ENCODE assay signal across 1 cellular context in genomic region chr7:130925136-130925794, GRCh38.
TF ChIP-seq lines count a peak whose summit lies in the region.

No MANE protein-coding gene starts in this region.

TF ChIP-seq in K562, 482 proteins besides CTCF, POLR2A, EP300 and RAD21 (continued from another document and continues in another):
- no peak for TF ChIP-seq TFAM (CRISPR knock-in tag; conservative IDR thresholded peaks at IDR 0.05)
- TF ChIP-seq PYGO2 (tag; IDR thresholded peaks at IDR 0.05), result no peak
- TF ChIP-seq ZNF197 (CRISPR knock-in tag; IDR thresholded peaks at IDR 0.05; ENCODE audit: low read depth), result no peak
- TF ChIP-seq SIN3B (IDR thresholded peaks at IDR 0.05; ENCODE audit: low read depth), result no peak
- TF ChIP-seq, protein P1, sequence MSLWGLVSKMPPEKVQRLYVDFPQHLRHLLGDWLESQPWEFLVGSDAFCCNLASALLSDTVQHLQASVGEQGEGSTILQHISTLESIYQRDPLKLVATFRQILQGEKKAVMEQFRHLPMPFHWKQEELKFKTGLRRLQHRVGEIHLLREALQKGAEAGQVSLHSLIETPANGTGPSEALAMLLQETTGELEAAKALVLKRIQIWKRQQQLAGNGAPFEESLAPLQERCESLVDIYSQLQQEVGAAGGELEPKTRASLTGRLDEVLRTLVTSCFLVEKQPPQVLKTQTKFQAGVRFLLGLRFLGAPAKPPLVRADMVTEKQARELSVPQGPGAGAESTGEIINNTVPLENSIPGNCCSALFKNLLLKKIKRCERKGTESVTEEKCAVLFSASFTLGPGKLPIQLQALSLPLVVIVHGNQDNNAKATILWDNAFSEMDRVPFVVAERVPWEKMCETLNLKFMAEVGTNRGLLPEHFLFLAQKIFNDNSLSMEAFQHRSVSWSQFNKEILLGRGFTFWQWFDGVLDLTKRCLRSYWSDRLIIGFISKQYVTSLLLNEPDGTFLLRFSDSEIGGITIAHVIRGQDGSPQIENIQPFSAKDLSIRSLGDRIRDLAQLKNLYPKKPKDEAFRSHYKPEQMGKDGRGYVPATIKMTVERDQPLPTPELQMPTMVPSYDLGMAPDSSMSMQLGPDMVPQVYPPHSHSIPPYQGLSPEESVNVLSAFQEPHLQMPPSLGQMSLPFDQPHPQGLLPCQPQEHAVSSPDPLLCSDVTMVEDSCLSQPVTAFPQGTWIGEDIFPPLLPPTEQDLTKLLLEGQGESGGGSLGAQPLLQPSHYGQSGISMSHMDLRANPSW (CRISPR knock-in tag; IDR thresholded peaks at IDR 0.05), result no peak
- TF ChIP-seq FOXJ2 (tag; IDR thresholded peaks at IDR 0.05), result no peak
- no peak for TF ChIP-seq ZNF3 (CRISPR knock-in tag; IDR thresholded peaks at IDR 0.05)
- TF ChIP-seq ARID2 (IDR thresholded peaks at IDR 0.05), result no peak
- TF ChIP-seq HSF4 (CRISPR knock-in tag; IDR thresholded peaks at IDR 0.05; ENCODE audit: borderline replicate concordance), result no peak
- TF ChIP-seq NR1H2 (CRISPR knock-in tag; IDR thresholded peaks at IDR 0.05), result no peak
- TF ChIP-seq L3MBTL2 (IDR thresholded peaks at IDR 0.05), result no peak; the same call in 1 of the 2 replicates
- TF ChIP-seq TCF15 (CRISPR knock-in tag; IDR thresholded peaks at IDR 0.05), result no peak
- no peak for TF ChIP-seq RFX5 (IDR thresholded peaks at IDR 0.05; ENCODE audit: low read depth, low read length)
- TF ChIP-seq CCNT2 (IDR thresholded peaks at IDR 0.05; ENCODE audit: borderline replicate concordance, extremely low read depth, insufficient read length, low read depth, low read length), result no peak
- peak; percentile 13; the same call in 1 of the 2 replicates for TF ChIP-seq KHSRP (IDR thresholded peaks at IDR 0.05)
- TF ChIP-seq FOXJ3 (CRISPR knock-in tag; IDR thresholded peaks at IDR 0.05), result no peak
- TF ChIP-seq ZNF384 (IDR thresholded peaks at IDR 0.05; ENCODE audit: low read depth, low read length), result no peak
- TF ChIP-seq, protein P2, sequence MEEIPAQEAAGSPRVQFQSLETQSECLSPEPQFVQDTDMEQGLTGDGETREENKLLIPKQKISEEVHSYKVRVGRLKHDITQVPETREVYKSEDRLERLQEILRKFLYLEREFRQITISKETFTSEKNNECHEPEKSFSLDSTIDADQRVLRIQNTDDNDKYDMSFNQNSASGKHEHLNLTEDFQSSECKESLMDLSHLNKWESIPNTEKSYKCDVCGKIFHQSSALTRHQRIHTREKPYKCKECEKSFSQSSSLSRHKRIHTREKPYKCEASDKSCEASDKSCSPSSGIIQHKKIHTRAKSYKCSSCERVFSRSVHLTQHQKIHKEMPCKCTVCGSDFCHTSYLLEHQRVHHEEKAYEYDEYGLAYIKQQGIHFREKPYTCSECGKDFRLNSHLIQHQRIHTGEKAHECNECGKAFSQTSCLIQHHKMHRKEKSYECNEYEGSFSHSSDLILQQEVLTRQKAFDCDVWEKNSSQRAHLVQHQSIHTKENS (CRISPR knock-in tag; IDR thresholded peaks at IDR 0.05), result no peak
- TF ChIP-seq MCM3 (IDR thresholded peaks at IDR 0.05), result no peak
- no peak for TF ChIP-seq RAD51 (IDR thresholded peaks at IDR 0.05; ENCODE audit: borderline replicate concordance, low read depth)
- no peak for TF ChIP-seq CBX2 (IDR thresholded peaks at IDR 0.05; ENCODE audit: insufficient read depth, low read length, poor library complexity, severe bottlenecking)
- TF ChIP-seq ZNF347 (CRISPR knock-in tag; IDR thresholded peaks at IDR 0.05; ENCODE audit: low read depth), result no peak
- no peak for TF ChIP-seq XRCC4 (IDR thresholded peaks at IDR 0.05; ENCODE audit: extremely low read depth, insufficient read depth, insufficient read length)
- TF ChIP-seq MXI1 (IDR thresholded peaks at IDR 0.05; ENCODE audit: low read depth, low read length), result no peak
- no peak for TF ChIP-seq PTRF (tag; IDR thresholded peaks at IDR 0.05)
- TF ChIP-seq, protein P3, sequence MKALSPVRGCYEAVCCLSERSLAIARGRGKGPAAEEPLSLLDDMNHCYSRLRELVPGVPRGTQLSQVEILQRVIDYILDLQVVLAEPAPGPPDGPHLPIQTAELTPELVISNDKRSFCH (CRISPR knock-in tag; IDR thresholded peaks at IDR 0.05), result no peak
- TF ChIP-seq, protein P3 (tag; IDR thresholded peaks at IDR 0.05), result no peak
- TF ChIP-seq ZNF507 (tag; conservative IDR thresholded peaks at IDR 0.05), result no peak
- TF ChIP-seq SLC30A9 (CRISPR knock-in tag; IDR thresholded peaks at IDR 0.05), result no peak
- TF ChIP-seq MXD1 (CRISPR knock-in tag; IDR thresholded peaks at IDR 0.05; ENCODE audit: borderline replicate concordance, poor library complexity, severe bottlenecking), result no peak
- TF ChIP-seq GTF3C2 (IDR thresholded peaks at IDR 0.05; ENCODE audit: borderline replicate concordance, extremely low read depth, insufficient read length), result no peak
- TF ChIP-seq RBM39 (optimal IDR thresholded peaks at IDR 0.05; ENCODE audit: low read depth, low read length), result no peak
- no peak for TF ChIP-seq E4F1 (CRISPR knock-in tag; IDR thresholded peaks at IDR 0.05; ENCODE audit: borderline replicate concordance)
- TF ChIP-seq JUN (IDR thresholded peaks at IDR 0.05; ENCODE audit: borderline replicate concordance, low read depth, low read length), result no peak
- no peak for TF ChIP-seq JUN (CRISPR knock-in tag; IDR thresholded peaks at IDR 0.05; ENCODE audit: borderline replicate concordance)
- TF ChIP-seq CC2D1A (IDR thresholded peaks at IDR 0.05), result no peak
- TF ChIP-seq ZNF586 (CRISPR knock-in tag; conservative IDR thresholded peaks at IDR 0.05), result no peak
- TF ChIP-seq TCF7L2 (IDR thresholded peaks at IDR 0.05; ENCODE audit: low read depth, low read length), result no peak
- 0 out of 2 replicates have a peak, but pooled peaks have one; percentile 18 for TF ChIP-seq SMARCC2 (IDR thresholded peaks at IDR 0.05; ENCODE audit: low read depth)
- TF ChIP-seq SMARCE1 (IDR thresholded peaks at IDR 0.05), result peak; percentile 76; the same call in 1 of the 2 replicates
- TF ChIP-seq HDAC3 (IDR thresholded peaks at IDR 0.05; ENCODE audit: borderline replicate concordance, partially characterized antibody), result peak; percentile 34
- no peak for TF ChIP-seq CREM (IDR thresholded peaks at IDR 0.05; ENCODE audit: low read depth)
- TF ChIP-seq SRF (CRISPR knock-in tag; IDR thresholded peaks at IDR 0.05), result no peak
- TF ChIP-seq ILK (tag; IDR thresholded peaks at IDR 0.05; ENCODE audit: borderline replicate concordance, low read depth), result no peak
- TF ChIP-seq ZNF121 (CRISPR knock-in tag; conservative IDR thresholded peaks at IDR 0.05), result no peak
- TF ChIP-seq ETV1 (tag; conservative IDR thresholded peaks at IDR 0.05; ENCODE audit: low read depth), result no peak
- no peak for TF ChIP-seq NCOA6 (IDR thresholded peaks at IDR 0.05)
- TF ChIP-seq XRCC3 (IDR thresholded peaks at IDR 0.05), result no peak
- no peak for TF ChIP-seq ZNF174 (CRISPR knock-in tag; IDR thresholded peaks at IDR 0.05)
- TF ChIP-seq ZKSCAN1 (IDR thresholded peaks at IDR 0.05; ENCODE audit: low read depth, low read length), result no peak
- TF ChIP-seq ZNF707 (CRISPR knock-in tag; conservative IDR thresholded peaks at IDR 0.05), result no peak
- TF ChIP-seq GMEB1 (CRISPR knock-in tag; IDR thresholded peaks at IDR 0.05), result no peak
- TF ChIP-seq CBFB (CRISPR knock-in tag; IDR thresholded peaks at IDR 0.05), result no peak
- no peak for TF ChIP-seq SP2 (IDR thresholded peaks at IDR 0.05; ENCODE audit: extremely low read depth, low read depth, low read length, poor library complexity, severe bottlenecking)
- TF ChIP-seq PPARD (CRISPR knock-in tag; IDR thresholded peaks at IDR 0.05), result no peak
- TF ChIP-seq NBN (IDR thresholded peaks at IDR 0.05; ENCODE audit: low read depth), result peak; percentile 67; the same call in 1 of the 2 replicates
- no peak for TF ChIP-seq FOXO4 (CRISPR knock-in tag; IDR thresholded peaks at IDR 0.05)
- no peak for TF ChIP-seq ADNP (tag; IDR thresholded peaks at IDR 0.05)
- TF ChIP-seq RHOXF2B (CRISPR knock-in tag; conservative IDR thresholded peaks at IDR 0.05), result no peak
- no peak for TF ChIP-seq ZNF695 (CRISPR knock-in tag; IDR thresholded peaks at IDR 0.05)
